1 cellular context compared by ENCODE assay signal in genomic region chr2:55048925-55049793, GRCh38.
TF ChIP-seq lines count a peak whose summit lies in the region.

No MANE protein-coding gene starts in this region.

TF ChIP-seq in HEK293, 187 proteins besides CTCF, POLR2A, EP300 and RAD21 (continued from another document and continues in another):
- no peak for TF ChIP-seq ZNF121 (tag by site-specific recombination; IDR thresholded peaks at IDR 0.05)
- no peak for TF ChIP-seq ZNF274 (IDR thresholded peaks at IDR 0.05; ENCODE audit: low read length)
- no peak for TF ChIP-seq ZNF274 (tag by site-specific recombination; IDR thresholded peaks at IDR 0.05; ENCODE audit: borderline replicate concordance)
- 0 out of 2 replicates have a peak, but pooled peaks have one; percentile 24 for TF ChIP-seq ZFP69B (tag by site-specific recombination; IDR thresholded peaks at IDR 0.05)
- TF ChIP-seq ZIC2 (tag by site-specific recombination; IDR thresholded peaks at IDR 0.05): peak; percentile 48; the same call in 1 of the 2 replicates
- TF ChIP-seq ZNF510 (tag by site-specific recombination; IDR thresholded peaks at IDR 0.05; ENCODE audit: insufficient replicate concordance): no peak
- 0 out of 2 replicates have a peak, but pooled peaks have one; percentile 20 for TF ChIP-seq ZNF785 (tag by site-specific recombination; IDR thresholded peaks at IDR 0.05)
- TF ChIP-seq ZNF670 (tag by site-specific recombination; IDR thresholded peaks at IDR 0.05; ENCODE audit: low read depth): no peak
- TF ChIP-seq SP3 (tag by site-specific recombination; IDR thresholded peaks at IDR 0.05): peak; percentile 56
- TF ChIP-seq KLF8 (tag by site-specific recombination; IDR thresholded peaks at IDR 0.05): peak; percentile 33
- peak; percentile 62; the same call in 1 of the 2 replicates for TF ChIP-seq IKZF3 (tag by site-specific recombination; IDR thresholded peaks at IDR 0.05)
- TF ChIP-seq ZNF394 (tag by site-specific recombination; IDR thresholded peaks at IDR 0.05; ENCODE audit: borderline replicate concordance): peak; percentile 21; the same call in 1 of the 2 replicates
- peak; percentile 46; the same call in 1 of the 2 replicates for TF ChIP-seq KLF9 (tag by site-specific recombination; IDR thresholded peaks at IDR 0.05; ENCODE audit: low read depth)
- TF ChIP-seq ZNF792 (tag by site-specific recombination; IDR thresholded peaks at IDR 0.05): no peak
- peak; percentile 81 for TF ChIP-seq ZBTB17 (tag by site-specific recombination; IDR thresholded peaks at IDR 0.05)
- no peak for TF ChIP-seq RBAK (tag by site-specific recombination; IDR thresholded peaks at IDR 0.05)
- no peak for TF ChIP-seq KLF7 (tag by site-specific recombination; IDR thresholded peaks at IDR 0.05; ENCODE audit: borderline replicate concordance)
- peak; percentile 70; the same call in 1 of the 2 replicates for TF ChIP-seq ZEB2 (tag by site-specific recombination; IDR thresholded peaks at IDR 0.05)
- TF ChIP-seq ZBTB1 (tag by site-specific recombination; IDR thresholded peaks at IDR 0.05): no peak
- no peak for TF ChIP-seq ZNF174 (tag by site-specific recombination; IDR thresholded peaks at IDR 0.05)
- TF ChIP-seq ZFP37 (tag by site-specific recombination; IDR thresholded peaks at IDR 0.05): peak; percentile 51; the same call in 1 of the 2 replicates
- peak; percentile 96 for TF ChIP-seq PRDM10 (tag by site-specific recombination; IDR thresholded peaks at IDR 0.05)
- TF ChIP-seq TSHZ1 (tag by site-specific recombination; IDR thresholded peaks at IDR 0.05; ENCODE audit: borderline replicate concordance): 0 out of 2 replicates have a peak, but pooled peaks have one; percentile 36
- TF ChIP-seq GLIS1 (tag by site-specific recombination; IDR thresholded peaks at IDR 0.05): peak; percentile 19; the same call in 1 of the 2 replicates
- 0 out of 2 replicates have a peak, but pooled peaks have one; percentile 13 for TF ChIP-seq KLF17 (tag by site-specific recombination; IDR thresholded peaks at IDR 0.05)
- TF ChIP-seq MZF1 (tag by site-specific recombination; IDR thresholded peaks at IDR 0.05; ENCODE audit: borderline replicate concordance): peak; percentile 98
- no peak for TF ChIP-seq ZNF473 (tag by site-specific recombination; IDR thresholded peaks at IDR 0.05)
- TF ChIP-seq PRDM6 (tag by site-specific recombination; IDR thresholded peaks at IDR 0.05): no peak
- TF ChIP-seq ZBTB10 (tag by site-specific recombination; IDR thresholded peaks at IDR 0.05): peak; percentile 88
- TF ChIP-seq ZNF514 (tag by site-specific recombination; IDR thresholded peaks at IDR 0.05): no peak
- TF ChIP-seq ZNF341 (tag by site-specific recombination; IDR thresholded peaks at IDR 0.05; ENCODE audit: low read depth): peak; percentile 16; the same call in 1 of the 2 replicates
- peak; percentile 75; the same call in 1 of the 2 replicates for TF ChIP-seq ZNF239 (tag by site-specific recombination; IDR thresholded peaks at IDR 0.05)
- peak; percentile 73 for TF ChIP-seq PATZ1 (tag by site-specific recombination; IDR thresholded peaks at IDR 0.05)
- peak; percentile 54; the same call in 1 of the 2 replicates for TF ChIP-seq ZSCAN30 (tag by site-specific recombination; IDR thresholded peaks at IDR 0.05)
- TF ChIP-seq PBX3 (CRISPR knock-in tag; IDR thresholded peaks at IDR 0.05): 0 out of 2 replicates have a peak, but pooled peaks have one; percentile 60
- no peak for TF ChIP-seq OVOL3 (tag by site-specific recombination; IDR thresholded peaks at IDR 0.05)
- TF ChIP-seq ZNF362 (tag by site-specific recombination; IDR thresholded peaks at IDR 0.05): peak; percentile 76; the same call in 1 of the 2 replicates
- TF ChIP-seq EGR2 (tag by site-specific recombination; IDR thresholded peaks at IDR 0.05; ENCODE audit: low read depth): 0 out of 2 replicates have a peak, but pooled peaks have one; percentile 75
- TF ChIP-seq ZNF398 (tag by site-specific recombination; IDR thresholded peaks at IDR 0.05): peak; percentile 9; the same call in 1 of the 2 replicates
- TF ChIP-seq ZNF701 (tag by site-specific recombination; IDR thresholded peaks at IDR 0.05): no peak
- no peak for TF ChIP-seq ZNF37A (tag by site-specific recombination; IDR thresholded peaks at IDR 0.05)
- TF ChIP-seq ZNF529 (tag by site-specific recombination; IDR thresholded peaks at IDR 0.05; ENCODE audit: insufficient replicate concordance): no peak
- no peak for TF ChIP-seq ZNF843 (tag by site-specific recombination; IDR thresholded peaks at IDR 0.05)
